ENCODE assay signal across 9 cellular contexts in the genomic region with DNA sequence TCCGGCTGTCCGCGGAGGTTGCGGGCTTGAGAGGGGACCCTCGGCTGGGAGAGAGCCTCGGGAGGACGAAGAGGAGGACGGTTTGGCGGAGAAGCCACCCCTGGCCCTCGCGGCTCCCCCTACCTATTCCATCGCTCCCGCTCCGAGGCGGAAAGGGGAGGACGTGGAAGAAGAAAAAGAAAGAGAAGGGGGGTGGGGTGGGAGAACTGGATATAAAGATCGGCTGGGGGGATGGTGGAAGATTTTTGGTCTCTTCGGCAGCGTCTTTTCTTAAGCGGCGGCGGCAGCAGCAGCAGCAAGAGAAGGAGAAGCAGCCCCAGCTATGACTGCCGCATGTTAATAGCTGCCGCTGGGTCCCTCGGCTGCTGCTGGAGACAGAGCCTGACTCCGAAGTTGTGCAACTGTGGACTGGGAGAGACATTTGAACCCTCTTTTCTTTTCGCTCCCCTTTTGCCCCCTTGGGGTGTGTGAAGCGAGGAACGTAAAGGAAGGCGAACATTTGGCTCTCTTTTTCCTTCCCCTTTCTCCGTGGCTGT. TPM values are rescaled to one million over a fixed set of nuclear protein-coding genes. Genes with fewer than 3 reads are reported as not detected.
DNase-seq lines count a peak whose midpoint lies in the region; ATAC-seq, FAIRE-seq and TF ChIP-seq lines count a peak whose summit lies in the region.
"Had no signal": no experiment of that assay in that cellular context is flagged by ENCODE, and none has a peak within 500 bp of the region (broad histone marks: within the 10 kb centered on the region; RNA-seq: fewer than 3 reads in every experiment).

No MANE protein-coding gene starts in this region.

- peaks cover 48% of the 10 kb centered on the region for H3K4me1 Mint-ChIP-seq in WTC11

- POLR2A ChIA-PET in WTC11 (lab: Charles Lee), result no interaction called here

- CTCF ChIA-PET in WTC11 (lab: Charles Lee), result no interaction called here

- DNase-seq in HTR-8/SVneo (ENCODE audit: insufficient read length, low spot score) (peak; percentile 1), WTC11 (ENCODE audit: low spot score) (peak; percentile 36), hepatic stellate cell (ENCODE audit: low spot score) (peak; percentile 11), retinal pigment epithelial cell (ENCODE audit: low read depth) (no peak), H4 (ENCODE audit: low spot score) (no peak)

- ATAC-seq in WTC11 (peak; percentile 3), GM18907 (IDR thresholded peaks at IDR 0.05; ENCODE audit: unreplicated experiment) (no peak), GM21526 (IDR thresholded peaks at IDR 0.05; ENCODE audit: low FRiP score, unreplicated experiment) (no peak), HG03097 (IDR thresholded peaks at IDR 0.05; ENCODE audit: low FRiP score, unreplicated experiment) (no peak)

- peaks cover 53% of the 10 kb centered on the region for H3K27me3 Mint-ChIP-seq in WTC11 (ENCODE audit: low read depth)

- no peak overlapping the region for H3K27ac Mint-ChIP-seq in WTC11

- no peaks in the 10 kb centered on the region for H3K36me3 Mint-ChIP-seq in WTC11

- H3K9me3 Mint-ChIP-seq in WTC11, result no peaks in the 10 kb centered on the region

- TF ChIP-seq CTCF in WTC11 (IDR thresholded peaks at IDR 0.05) (no peak), retinal pigment epithelial cell (conservative IDR thresholded peaks at IDR 0.05; ENCODE audit: low read depth, low read length) (no peak)

- FAIRE-seq in HTR-8/SVneo (lab: Jason Lieb, UNC), result no peak
- FAIRE-seq: islet of Langerhans had no signal

- peak overlapping the region; percentile 59 for H3K4me3 ChIP-seq in retinal pigment epithelial cell (ENCODE audit: low read length)

- peak overlapping the region; percentile 99 for H3K4me3 Mint-ChIP-seq in WTC11

TF ChIP-seq in WTC11, 78 proteins besides CTCF, POLR2A, EP300 and RAD21:
- TF ChIP-seq CREB1 (CRISPR knock-in tag; IDR thresholded peaks at IDR 0.05), result no peak
- TF ChIP-seq ZNF263 (CRISPR knock-in tag; IDR thresholded peaks at IDR 0.05; ENCODE audit: low read depth), result peak; percentile 80; the same call in 1 of the 2 replicates

RNA-seq across cellular contexts. Expression of a gene that starts 0.9 kb away (rescaled TPM):
- 8.7 to 9.8 TPM (median 9.7 TPM) in 3 replicates for total RNA-seq in WTC11 (2021)
- not detected in 2 replicates for total RNA-seq in H4 (2014; rRNA removed; shearing (Covaris generic))

Comparison
In these comparisons a context has a peak if more than half of its experiments do, and no peak if none do; other contexts are left out.
1. DNase-seq: peak in HTR-8/SVneo (single experiment), WTC11 (single experiment) and hepatic stellate cell (single experiment); none in retinal pigment epithelial cell (single experiment) and H4 (single experiment).